In the genomic region with DNA sequence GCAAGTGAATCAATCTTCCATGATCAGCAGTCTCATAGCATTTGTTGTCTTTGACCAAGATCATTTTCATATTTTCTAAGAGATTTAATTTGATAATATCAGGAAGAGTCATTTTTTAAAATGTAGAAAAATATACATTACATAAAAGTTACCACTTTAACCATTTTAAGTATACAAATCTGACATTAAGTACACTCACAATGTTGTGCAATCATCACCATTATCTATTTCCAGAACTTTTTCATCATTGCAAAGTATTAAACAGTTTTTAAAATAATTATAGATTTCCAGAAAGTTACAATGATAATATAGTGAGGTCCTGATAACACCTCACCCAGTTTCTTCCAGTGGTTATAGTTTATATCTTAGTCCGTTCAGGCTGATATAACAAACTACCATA, we compare ENCODE assay signal across 16 cellular contexts.
DNase-seq lines count a peak whose midpoint lies in the region; ATAC-seq, FAIRE-seq and TF ChIP-seq lines count a peak whose summit lies in the region.
"Had no signal": no experiment of that assay in that cellular context is flagged by ENCODE, and none has a peak within 500 bp of the region (broad histone marks: within the 10 kb centered on the region; RNA-seq: fewer than 3 reads in every experiment).

No MANE protein-coding gene starts in this region.

- H4K8ac ChIP-seq in IMR-90 (ENCODE audit: low read depth in 2 of 2, low read length in 2 of 2) = no peak overlapping the region

- no peak overlapping the region for H2BK20ac ChIP-seq in IMR-90 (ENCODE audit: low read depth, low read length)

- no peaks in the 10 kb centered on the region for H3K4me1 ChIP-seq in IMR-90 (ENCODE audit: control insufficient read depth, insufficient read depth, low read length)
- H3K4me1 ChIP-seq in gastrocnemius medialis = peaks cover 46 to 47% of the 10 kb centered on the region in 2 donors
- no peaks in the 10 kb centered on the region for H3K4me1 ChIP-seq in MM.1S (ENCODE audit: low read length)
- H3K4me1 ChIP-seq: Caco-2 had no signal

- H3K79me1 ChIP-seq in IMR-90 (ENCODE audit: low read depth in 1 of 2, low read length in 2 of 2) = no peaks in the 10 kb centered on the region

- no peaks in the 10 kb centered on the region for H3K9me1 ChIP-seq in IMR-90 (ENCODE audit: insufficient read depth, low read length)

- H2AFZ ChIP-seq in IMR-90 (replicated peaks; ENCODE audit: low read length, poor library complexity) = no peak overlapping the region
- no peak overlapping the region for H2AFZ ChIP-seq in MM.1S (ENCODE audit: low read length)
- H2AFZ ChIP-seq: GM23248 had no signal

- intact Hi-C loops in IMR-90 (cut with micrococcal nuclease) = no loop called here
- intact Hi-C loops in gastrocnemius medialis (cut with DNase I; ENCODE audit: low total_unique reads) = loop anchor here (10.0 kb wide), 4 partner anchors 352 to 1968 kb away; a partner anchor contains a TSS

- TF ChIP-seq POLR2A in IMR-90 (IDR thresholded peaks at IDR 0.05; ENCODE audit: low read depth, low read length) (no peak), gastrocnemius medialis (IDR thresholded peaks at IDR 0.05) (no peak)

- no peak overlapping the region for H2BK15ac ChIP-seq in IMR-90 (ENCODE audit: low read depth, low read length)

- no peak overlapping the region for H2AK9ac ChIP-seq in IMR-90 (replicated peaks; ENCODE audit: low read depth, low read length, poor library complexity)

- no peak overlapping the region for H3K4ac ChIP-seq in IMR-90 (ENCODE audit: low read depth, low read length)

- H3K27me3 ChIP-seq in IMR-90 (ENCODE audit: control insufficient read depth, insufficient read depth, low read length) = no peaks in the 10 kb centered on the region
- H3K27me3 ChIP-seq in gastrocnemius medialis = no peaks in the 10 kb centered on the region
- no peaks in the 10 kb centered on the region for H3K27me3 ChIP-seq in MM.1S (replicated peaks; ENCODE audit: insufficient read depth, low read length)
- no peaks in the 10 kb centered on the region for H3K27me3 ChIP-seq in brain microvascular endothelial cell (replicated peaks)

- CTCF ChIA-PET in IMR-90 (lab: Yijun Ruan, JAX) = no interaction called here

- DNase-seq in IMR-90 = no peak
- no peak for DNase-seq in gastrocnemius medialis
- no peak for DNase-seq in MM.1S
- no peak for DNase-seq in brain microvascular endothelial cell
- DNase-seq in Kasumi-1 (lab: John Stamatoyannopoulos, UW) = no peak
- DNase-seq: Caco-2; CD8-positive, alpha-beta memory T cell; DND-41; GDM1; GM23248 had no signal

- ATAC-seq in IMR-90 (ENCODE audit: low read depth) (no peak), gastrocnemius medialis (no peak)
- ATAC-seq: HCT116 had no signal

- H2AK5ac ChIP-seq in IMR-90 (ENCODE audit: low read depth, low read length) = no peak overlapping the region

- no peak overlapping the region for H3K27ac ChIP-seq in C4-2B
- H3K27ac ChIP-seq in IMR-90 (ENCODE audit: insufficient read depth, low read length) = no peak overlapping the region
- peak overlapping the region; percentile 88 to 96 (median 92) for H3K27ac ChIP-seq in gastrocnemius medialis
- no peak overlapping the region for H3K27ac ChIP-seq in MM.1S (ENCODE audit: low read length)
- H3K27ac ChIP-seq in brain microvascular endothelial cell = no peak overlapping the region
- H3K27ac ChIP-seq: GM23248 had no signal

- in situ Hi-C loops in IMR-90 (cut with MboI; ENCODE audit: low sequenced_read_pairs) = no loop called here
- in situ Hi-C loops in gastrocnemius medialis (cut with MboI; ENCODE audit: low sequenced_read_pairs in 4 of 4) = no loop called here
- in situ Hi-C loops in brain microvascular endothelial cell (cut with HindIII; ENCODE audit: low pct_ligation_motif_present, low sequenced_read_pairs) = no loop called here

- no CpG with 5 or more reads among the region's 1 CpG for WGBS in IMR-90 (ENCODE audit: extremely low coverage in 2 of 2, insufficient read length in 1 of 2), 2 experiments

- peak; percentile 20 for TF ChIP-seq CTCF in C4-2B (conservative IDR thresholded peaks at IDR 0.05)
- TF ChIP-seq CTCF in IMR-90 (conservative IDR thresholded peaks at IDR 0.05; ENCODE audit: low read depth, low read length) = no peak
- TF ChIP-seq CTCF in gastrocnemius medialis (IDR thresholded peaks at IDR 0.05 in 4 of 5, conservative IDR thresholded peaks at IDR 0.05 in 1 of 5) = no peak
- TF ChIP-seq CTCF in MM.1S (IDR thresholded peaks at IDR 0.05; ENCODE audit: low read length) = no peak
- no peak for TF ChIP-seq CTCF in brain microvascular endothelial cell (IDR thresholded peaks at IDR 0.05; ENCODE audit: low read depth, low read length, missing control alignments)

- H3K56ac ChIP-seq in IMR-90 (ENCODE audit: extremely low read depth, insufficient read depth, low read length) = no peak overlapping the region

- H4K91ac ChIP-seq in IMR-90 (ENCODE audit: insufficient read depth, low read depth, low read length) = no peak overlapping the region

- peak; percentile 28 for FAIRE-seq in colon (lab: Jason Lieb, UNC)
- FAIRE-seq: GM12892, H54, HTR-8/SVneo had no signal

- H3K4me3 ChIP-seq in IMR-90 (ENCODE audit: insufficient read depth, low read depth, low read length) (no peak overlapping the region), gastrocnemius medialis (no peak overlapping the region), MM.1S (ENCODE audit: low read length) (no peak overlapping the region), brain microvascular endothelial cell (ENCODE audit: low read depth, low read length) (no peak overlapping the region)
- H3K4me3 ChIP-seq: GM23248 had no signal

- H3K79me2 ChIP-seq in MM.1S (ENCODE audit: low read length) = no peaks in the 10 kb centered on the region

- TF ChIP-seq RAD21 in IMR-90 (IDR thresholded peaks at IDR 0.05; ENCODE audit: low read length) = no peak

- POLR2A ChIA-PET in IMR-90 (lab: Charles Lee; ENCODE audit: unreplicated experiment) = no interaction called here

- H3F3A ChIP-seq in MM.1S (ENCODE audit: insufficient read depth, low read length) = no peaks in the 10 kb centered on the region

- no peak overlapping the region for H3K14ac ChIP-seq in IMR-90 (replicated peaks; ENCODE audit: low read depth, low read length)

- H3K9ac ChIP-seq in IMR-90 (ENCODE audit: low read depth, low read length) (no peak overlapping the region), MM.1S (ENCODE audit: low read length) (no peak overlapping the region)
- H3K9ac ChIP-seq: GM23248 had no signal

- H3K36me3 ChIP-seq in IMR-90 (ENCODE audit: control insufficient read depth, insufficient read depth, low read length) = no peaks in the 10 kb centered on the region
- no peaks in the 10 kb centered on the region for H3K36me3 ChIP-seq in gastrocnemius medialis
- no peaks in the 10 kb centered on the region for H3K36me3 ChIP-seq in MM.1S (replicated peaks; ENCODE audit: insufficient read depth, low read length)
- no peaks in the 10 kb centered on the region for H3K36me3 ChIP-seq in brain microvascular endothelial cell (replicated peaks)

- no TSS peak for BruUV-seq in IMR-90 (replicated peaks; lab: Mats Ljungman, UMichigan)

- H4K5ac ChIP-seq in IMR-90 (ENCODE audit: low read depth, low read length) = no peak overlapping the region

- dilution Hi-C loops in IMR-90 (cut with HindIII; ENCODE audit: low sequenced_read_pairs, unreplicated experiment) = no loop called here

- H3K18ac ChIP-seq in IMR-90 (ENCODE audit: low read depth, low read length) = no peak overlapping the region

- H3K9me3 ChIP-seq in IMR-90 (ENCODE audit: control insufficient read depth, insufficient read depth, low read length) = no peaks in the 10 kb centered on the region
- H3K9me3 ChIP-seq in gastrocnemius medialis = no peaks in the 10 kb centered on the region
- H3K9me3 ChIP-seq in MM.1S (replicated peaks; ENCODE audit: insufficient read depth, low read length) = no peaks in the 10 kb centered on the region
- H3K9me3 ChIP-seq: Caco-2 had no signal

- H2BK120ac ChIP-seq in IMR-90 (ENCODE audit: low read depth, low read length) = no peak overlapping the region

- no peaks in the 10 kb centered on the region for H4K20me1 ChIP-seq in IMR-90 (ENCODE audit: insufficient read depth, low read length)
- H4K20me1 ChIP-seq in MM.1S (ENCODE audit: insufficient read depth, low read length) = no peaks in the 10 kb centered on the region

- no peak overlapping the region for H3K4me2 ChIP-seq in IMR-90 (ENCODE audit: low read depth, low read length)
- no peak overlapping the region for H3K4me2 ChIP-seq in MM.1S (ENCODE audit: low read depth, low read length)

- no peak overlapping the region for H3K23ac ChIP-seq in IMR-90 (ENCODE audit: low read depth, low read length)

- no peak overlapping the region for H2BK5ac ChIP-seq in IMR-90 (ENCODE audit: low read depth, low read length, poor library complexity, severe bottlenecking)

- no peaks in the 10 kb centered on the region for H3K9me2 ChIP-seq in MM.1S (replicated peaks; ENCODE audit: insufficient read depth, low read length)

TF ChIP-seq in IMR-90, 13 proteins besides CTCF, POLR2A, EP300 and RAD21:
- TF ChIP-seq MXI1 (IDR thresholded peaks at IDR 0.05; ENCODE audit: borderline replicate concordance, low read depth, low read length) = no peak
- TF ChIP-seq RFX5 (IDR thresholded peaks at IDR 0.05; ENCODE audit: low read depth, low read length) = no peak
- TF ChIP-seq SMC3 (IDR thresholded peaks at IDR 0.05; ENCODE audit: low read depth, low read length) = no peak
- no peak for TF ChIP-seq BHLHE40 (IDR thresholded peaks at IDR 0.05; ENCODE audit: low read depth, low read length)
- no peak for TF ChIP-seq RCOR1 (IDR thresholded peaks at IDR 0.05; ENCODE audit: insufficient replicate concordance, low read length)
- TF ChIP-seq, protein P1, sequence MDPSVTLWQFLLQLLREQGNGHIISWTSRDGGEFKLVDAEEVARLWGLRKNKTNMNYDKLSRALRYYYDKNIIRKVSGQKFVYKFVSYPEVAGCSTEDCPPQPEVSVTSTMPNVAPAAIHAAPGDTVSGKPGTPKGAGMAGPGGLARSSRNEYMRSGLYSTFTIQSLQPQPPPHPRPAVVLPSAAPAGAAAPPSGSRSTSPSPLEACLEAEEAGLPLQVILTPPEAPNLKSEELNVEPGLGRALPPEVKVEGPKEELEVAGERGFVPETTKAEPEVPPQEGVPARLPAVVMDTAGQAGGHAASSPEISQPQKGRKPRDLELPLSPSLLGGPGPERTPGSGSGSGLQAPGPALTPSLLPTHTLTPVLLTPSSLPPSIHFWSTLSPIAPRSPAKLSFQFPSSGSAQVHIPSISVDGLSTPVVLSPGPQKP (IDR thresholded peaks at IDR 0.05; ENCODE audit: borderline replicate concordance, low read depth, low read length) = no peak
- TF ChIP-seq CEBPB (IDR thresholded peaks at IDR 0.05; ENCODE audit: low read depth, low read length) = peak; percentile 69
TF ChIP-seq in IMR-90: peak in this region for 1.

Comparison
In these comparisons a context has a peak if more than half of its experiments do, and no peak if none do; other contexts are left out.
1. H3K27ac ChIP-seq: peak in gastrocnemius medialis (4 of 4); none in C4-2B (single experiment), IMR-90 (single experiment), MM.1S (single experiment) and brain microvascular endothelial cell (single experiment).